Comparison of ENCODE assay signal across 20 cellular contexts in the genomic region with DNA sequence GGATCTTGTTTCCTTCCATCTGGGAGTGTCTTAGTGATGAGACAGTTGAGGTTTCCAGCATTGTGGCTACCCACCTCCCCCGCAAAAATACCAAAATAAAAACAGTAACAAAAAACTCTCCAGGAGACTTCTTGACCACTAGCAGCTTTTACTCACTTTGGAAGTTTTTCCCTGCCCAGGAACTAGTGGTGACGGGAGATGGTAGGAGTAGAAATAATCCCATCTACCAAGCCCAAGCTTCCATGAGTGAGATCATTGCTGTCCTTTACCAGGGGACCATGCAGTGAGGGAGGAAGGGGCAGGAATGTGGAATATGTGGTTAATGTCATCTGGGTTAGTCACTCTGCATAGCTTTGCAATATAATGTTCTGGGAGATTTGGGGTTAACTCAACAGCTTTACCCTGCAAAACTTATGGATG.
DNase-seq lines count a peak whose midpoint lies in the region; TF ChIP-seq lines count a peak whose summit lies in the region.
"Had no signal": no experiment of that assay in that cellular context is flagged by ENCODE, and none has a peak within 500 bp of the region (broad histone marks: within the 10 kb centered on the region; RNA-seq: fewer than 3 reads in every experiment).

No MANE protein-coding gene starts in this region.

- no peaks in the 10 kb centered on the region for H4K20me1 ChIP-seq in mammary epithelial cell (ENCODE audit: insufficient read depth, low read length)

- TF ChIP-seq CTCF in mammary epithelial cell (conservative IDR thresholded peaks at IDR 0.05 in 1 of 2, IDR thresholded peaks at IDR 0.05 in 1 of 2; ENCODE audit: extremely low read depth in 1 of 2, insufficient read depth in 1 of 2, low read depth in 1 of 2, low read length in 2 of 2) = no peak

- no peaks in the 10 kb centered on the region for H3K27me3 ChIP-seq in mammary epithelial cell (ENCODE audit: insufficient read depth, low read length)
- H3K27me3 ChIP-seq: stomach had no signal

- CTCF ChIA-PET in mammary epithelial cell (lab: Charles Lee; ENCODE audit: low non-redundant PET) = no interaction called here
- CTCF ChIA-PET in activated CD4-positive, alpha-beta T cell treated with anti-CD3 and anti-CD28 coated beads, Interleukin-2, amount 10 ng/mL, durations not matched to agents 7 days and 5 days (lab: Charles Lee) = interaction anchor here (0.6 to 1.8 kb wide), 3 partner anchors 10 to 910 kb away, joined by 3 to 4 read pairs (median 3); no protein-coding TSS in a partner anchor

- dilution Hi-C loops in mammary epithelial cell (cut with HindIII; ENCODE audit: low sequenced_read_pairs) = no loop called here

- intact Hi-C loops in mammary epithelial cell (cut with micrococcal nuclease) = no loop called here

- H3K36me3 Mint-ChIP-seq in activated CD4-positive, alpha-beta T cell treated with anti-CD3 and anti-CD28 coated beads, Interleukin-2, amount 10 ng/mL, durations not matched to agents 7 days and 5 days (ENCODE audit: low read depth) = peaks cover 39% of the 10 kb centered on the region

- H3K36me3 ChIP-seq in mammary epithelial cell (ENCODE audit: insufficient read depth, low read length) = no peaks in the 10 kb centered on the region

- in situ Hi-C loops in ACHN (cut with HindIII; ENCODE audit: low pct_ligation_motif_present, low pct_unique_long_range_greater_than_20kb, low sequenced_read_pairs) (no loop called here), mammary epithelial cell (cut with MboI; ENCODE audit: low sequenced_read_pairs in 2 of 2) (no loop called here)

- no peak overlapping the region for H3K27ac Mint-ChIP-seq in activated CD4-positive, alpha-beta T cell treated with anti-CD3 and anti-CD28 coated beads, Interleukin-2, amount 10 ng/mL, durations not matched to agents 7 days and 5 days
- H3K27ac Mint-ChIP-seq: activated naive CD8-positive, alpha-beta T cell treated with anti-CD3 and anti-CD28 coated beads, Interleukin-2, amount 50 U/mL, for 24 hours; activated T-helper 1 cell treated with anti-CD3 and anti-CD28 coated beads, Interleukin-12 subunit alpha, Interleukin-12 subunit beta, Interleukin-2, Interleukin-4 antibody, amounts not matched to agents 30 ng/mL and 10 ng/mL and 1 ng/mL, durations not matched to agents 14 hours and 24 hours and 36 hours; effector memory CD8-positive, alpha-beta T cell had no signal

- H3K9me3 Mint-ChIP-seq in activated CD4-positive, alpha-beta T cell treated with anti-CD3 and anti-CD28 coated beads, Interleukin-2, amount 10 ng/mL, durations not matched to agents 7 days and 5 days = no peaks in the 10 kb centered on the region
- H3K9me3 Mint-ChIP-seq: activated naive CD8-positive, alpha-beta T cell treated with anti-CD3 and anti-CD28 coated beads, Interleukin-2, amount 50 U/mL, for 24 hours; activated T-helper 1 cell treated with anti-CD3 and anti-CD28 coated beads, Interleukin-12 subunit alpha, Interleukin-12 subunit beta, Interleukin-2, Interleukin-4 antibody, amounts not matched to agents 30 ng/mL and 10 ng/mL and 1 ng/mL, durations not matched to agents 14 hours and 24 hours and 36 hours; CD8-positive, alpha-beta T cell; effector memory CD8-positive, alpha-beta T cell; nephron progenitor cell had no signal

- no peaks in the 10 kb centered on the region for H3K79me2 ChIP-seq in mammary epithelial cell (ENCODE audit: insufficient read depth, low read length)

- no peak overlapping the region for H3K4me2 ChIP-seq in mammary epithelial cell (ENCODE audit: insufficient read depth, low read depth, low read length)

- H3K27me3 Mint-ChIP-seq in activated CD4-positive, alpha-beta T cell treated with anti-CD3 and anti-CD28 coated beads, Interleukin-2, amount 10 ng/mL, durations not matched to agents 7 days and 5 days = no peaks in the 10 kb centered on the region
- H3K27me3 Mint-ChIP-seq: activated naive CD8-positive, alpha-beta T cell treated with anti-CD3 and anti-CD28 coated beads, Interleukin-2, amount 50 U/mL, for 24 hours; effector memory CD8-positive, alpha-beta T cell had no signal

- H3K4me1 ChIP-seq in mammary epithelial cell (ENCODE audit: insufficient read depth, low read length) = no peaks in the 10 kb centered on the region

- H2AFZ ChIP-seq in mammary epithelial cell (ENCODE audit: low read depth, low read length) = no peak overlapping the region

- POLR2A ChIA-PET in activated CD4-positive, alpha-beta T cell treated with anti-CD3 and anti-CD28 coated beads, Interleukin-2, amount 10 ng/mL, durations not matched to agents 7 days and 5 days (lab: Charles Lee) = no interaction called here

- no peak overlapping the region for H3K27ac ChIP-seq in mammary epithelial cell (ENCODE audit: insufficient read depth, low read depth, low read length)

- H3K9ac ChIP-seq in mammary epithelial cell (ENCODE audit: insufficient read depth, low read length) = no peak overlapping the region

- no TSS peak for BruUV-seq in mammary epithelial cell (replicated peaks; lab: Mats Ljungman, UMichigan)

- 93% methylated on average over 2 of the region's 2 CpGs for WGBS in mammary epithelial cell (ENCODE audit: low coverage, missing lambda C conversion rate)

- DNase-seq in ACHN = peak; percentile 45
- DNase-seq in HS-5 (ENCODE audit: low read depth) = peak; percentile 28
- peak; percentile 65 for DNase-seq in astrocyte of the hippocampus (ENCODE audit: low read depth, low spot score)
- DNase-seq in iris pigment epithelial cell (ENCODE audit: low read depth) = peak; percentile 75
- no peak for DNase-seq in mammary epithelial cell
- DNase-seq in activated CD4-positive, alpha-beta T cell treated with anti-CD3 and anti-CD28 coated beads, Interleukin-2, amount 10 ng/mL, durations not matched to agents 7 days and 5 days = no peak
- no peak for DNase-seq in SIG-M5 (lab: John Stamatoyannopoulos, UW)
- no peak for DNase-seq in NK-92 (lab: John Stamatoyannopoulos, UW; ENCODE audit: unreplicated experiment)
- DNase-seq: activated CD4-positive, alpha-beta T cell treated with anti-CD3 and anti-CD28 coated beads, Interleukin-2, amount 50 U/mL, for 48 hours; activated naive CD8-positive, alpha-beta T cell treated with anti-CD3 and anti-CD28 coated beads, Interleukin-2, amount 50 U/mL, for 24 hours; CD8-positive, alpha-beta T cell; DMS79 treated with DMSO at 0.1 percent for 48 hours; effector memory CD8-positive, alpha-beta T cell; NCI-H2029 treated with DMSO at 0.1 percent for 48 hours; NCI-H526 treated with DMSO at 0.1 percent for 48 hours; nephron progenitor cell; PC-3; stomach had no signal

- H3K4me1 Mint-ChIP-seq in activated CD4-positive, alpha-beta T cell treated with anti-CD3 and anti-CD28 coated beads, Interleukin-2, amount 10 ng/mL, durations not matched to agents 7 days and 5 days = peaks cover 7% of the 10 kb centered on the region

- H3K4me3 Mint-ChIP-seq in activated CD4-positive, alpha-beta T cell treated with anti-CD3 and anti-CD28 coated beads, Interleukin-2, amount 10 ng/mL, durations not matched to agents 7 days and 5 days = no peak overlapping the region
- H3K4me3 Mint-ChIP-seq: activated naive CD8-positive, alpha-beta T cell treated with anti-CD3 and anti-CD28 coated beads, Interleukin-2, amount 50 U/mL, for 24 hours; activated T-helper 1 cell treated with anti-CD3 and anti-CD28 coated beads, Interleukin-12 subunit alpha, Interleukin-12 subunit beta, Interleukin-2, Interleukin-4 antibody, amounts not matched to agents 30 ng/mL and 10 ng/mL and 1 ng/mL, durations not matched to agents 14 hours and 24 hours and 36 hours; CD8-positive, alpha-beta T cell; effector memory CD8-positive, alpha-beta T cell; nephron progenitor cell had no signal

- H3K4me3 ChIP-seq in mammary epithelial cell (replicated peaks in 1 of 3; ENCODE audit: insufficient read depth in 1 of 3, low read depth in 2 of 3, low read length in 3 of 3) = no peak overlapping the region
- H3K4me3 ChIP-seq: lung, stomach had no signal

- H3K9me3 ChIP-seq in mammary epithelial cell (replicated peaks; ENCODE audit: insufficient read depth, low read length) = no peaks in the 10 kb centered on the region
- H3K9me3 ChIP-seq: stomach had no signal

Comparison
In these comparisons a context has a peak if more than half of its experiments do, and no peak if none do; other contexts are left out.
1. DNase-seq: peak in ACHN (single experiment), HS-5 (single experiment), astrocyte of the hippocampus (single experiment) and iris pigment epithelial cell (single experiment); none in mammary epithelial cell (single experiment), activated CD4-positive, alpha-beta T cell treated with anti-CD3 and anti-CD28 coated beads, Interleukin-2, amount 10 ng/mL, durations not matched to agents 7 days and 5 days (single experiment), SIG-M5 (single experiment) and NK-92 (single experiment).